In the genomic region with DNA sequence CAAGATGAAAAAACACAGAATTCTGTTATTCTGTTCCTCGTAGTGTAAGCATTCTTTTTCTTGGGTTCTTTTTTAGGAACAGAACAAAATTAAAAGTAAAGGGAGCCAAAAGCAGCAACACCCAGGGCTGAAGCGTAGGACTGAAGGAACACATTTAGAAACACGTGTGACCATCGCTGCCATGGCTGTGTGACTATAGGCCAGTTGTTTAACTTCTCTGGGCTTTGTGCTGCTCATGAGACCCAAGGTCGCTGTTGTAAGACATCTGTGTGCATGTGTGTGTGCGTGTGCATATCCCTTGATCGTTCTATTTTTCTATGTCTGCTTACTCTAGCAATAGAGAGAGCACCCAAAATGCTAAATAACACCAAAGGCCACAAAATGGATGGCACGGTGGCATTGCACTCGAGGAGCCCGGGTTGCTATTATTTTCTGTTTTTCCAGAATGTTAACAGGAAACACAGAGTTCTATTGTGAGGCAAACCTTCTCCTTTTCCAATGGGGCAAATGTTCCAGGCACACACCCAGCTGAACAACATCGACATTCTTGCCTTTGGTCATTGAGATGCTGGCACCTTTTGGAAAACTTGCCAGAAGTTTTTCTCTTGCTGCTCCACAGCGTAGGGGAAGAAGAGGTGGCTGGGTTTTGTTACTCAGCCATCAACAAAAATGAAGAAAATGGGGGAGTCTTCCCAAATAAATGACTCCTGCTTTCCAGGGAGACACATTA, we compare ENCODE assay signal across 1 cellular context.
TF ChIP-seq lines count a peak whose summit lies in the region.

No MANE protein-coding gene starts in this region.

TF ChIP-seq in H1, 55 proteins besides CTCF, POLR2A, EP300 and RAD21 (continued from another document):
- TF ChIP-seq EZH2 (IDR thresholded peaks at IDR 0.05; ENCODE audit: low read depth, low read length, severe bottlenecking) (no peak), NANOG (IDR thresholded peaks at IDR 0.05; ENCODE audit: insufficient read depth, low read depth, low read length, poor library complexity, severe bottlenecking) (no peak), HDAC2 (IDR thresholded peaks at IDR 0.05; ENCODE audit: borderline replicate concordance in 1 of 2, low read depth in 2 of 2, low read length in 2 of 2) (no peak), TEAD4 (IDR thresholded peaks at IDR 0.05; ENCODE audit: low read depth, low read length) (no peak), RBBP5 (IDR thresholded peaks at IDR 0.05; ENCODE audit: borderline replicate concordance, low read depth, low read length) (no peak), SP4 (IDR thresholded peaks at IDR 0.05; ENCODE audit: low read length) (no peak), MAX (IDR thresholded peaks at IDR 0.05) (no peak), BACH1 (IDR thresholded peaks at IDR 0.05; ENCODE audit: low read length) (no peak), NRF1 (IDR thresholded peaks at IDR 0.05; ENCODE audit: low read depth, low read length) (no peak), RXRA (IDR thresholded peaks at IDR 0.05; ENCODE audit: insufficient read depth, low read depth, low read length) (no peak), CTBP2 (IDR thresholded peaks at IDR 0.05; ENCODE audit: borderline replicate concordance, insufficient read depth, insufficient read length, low read length) (no peak), CREB1 (IDR thresholded peaks at IDR 0.05) (no peak), KDM4A (IDR thresholded peaks at IDR 0.05; ENCODE audit: low read depth, low read length, severe bottlenecking) (no peak), TBP (IDR thresholded peaks at IDR 0.05; ENCODE audit: low read depth, low read length) (no peak)
